ENCODE assay signal across 8 cellular contexts in the genomic region with DNA sequence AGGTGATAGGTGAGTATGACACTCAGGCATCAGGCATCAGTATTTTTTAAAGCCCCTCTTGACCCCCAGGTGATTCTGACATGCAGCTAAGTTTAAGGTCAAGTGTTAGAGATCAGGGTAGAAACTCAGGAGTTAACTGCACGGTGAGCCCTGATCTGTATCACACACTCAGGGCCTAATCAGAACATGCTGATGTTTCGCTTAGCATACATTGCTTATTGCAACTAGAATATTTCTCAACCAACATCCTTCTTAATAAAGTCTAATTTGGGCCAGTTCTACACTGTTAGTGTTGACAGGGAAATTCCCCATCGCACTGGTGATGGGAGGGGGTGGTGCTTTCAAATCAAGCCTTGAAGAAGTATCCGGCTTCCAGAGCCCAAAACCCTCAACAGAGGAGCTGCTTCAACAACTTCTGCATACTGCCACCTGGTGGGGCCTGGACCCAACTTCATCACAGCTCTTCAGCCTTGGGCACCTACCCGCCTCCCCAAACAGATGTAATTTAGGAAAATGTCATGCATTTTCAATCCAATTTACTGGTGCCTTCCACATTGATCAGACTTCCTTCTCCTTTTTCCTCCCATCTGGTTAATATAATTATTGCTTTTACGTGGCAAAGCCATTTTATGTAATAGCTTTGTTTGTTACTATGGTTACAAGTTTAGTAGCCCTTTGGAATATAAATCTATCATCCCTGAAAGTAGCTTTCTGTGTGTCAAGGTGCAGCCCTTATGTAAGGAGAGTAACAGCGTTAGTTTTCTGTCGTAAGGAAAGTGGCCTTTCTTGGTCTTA.
A peak's percentile ranks its signal among the peaks of the same experiment; 100 is the strongest.
DNase-seq lines count a peak whose midpoint lies in the region; ATAC-seq and TF ChIP-seq lines count a peak whose summit lies in the region.

No MANE protein-coding gene starts in this region.

- no peaks in the 10 kb centered on the region for H3K9me3 Mint-ChIP-seq in activated CD8-positive, alpha-beta T cell treated with anti-CD3 and anti-CD28 coated beads for 36 hours
- H3K9me3 Mint-ChIP-seq in memory B cell, result no peaks in the 10 kb centered on the region

- no peak overlapping the region for H3K27ac Mint-ChIP-seq in activated CD8-positive, alpha-beta T cell treated with anti-CD3 and anti-CD28 coated beads for 36 hours
- peak overlapping the region; percentile 75 for H3K27ac Mint-ChIP-seq in memory B cell

- H3K27me3 Mint-ChIP-seq in activated CD8-positive, alpha-beta T cell treated with anti-CD3 and anti-CD28 coated beads for 36 hours, result no peaks in the 10 kb centered on the region
- H3K27me3 Mint-ChIP-seq in memory B cell, result peaks cover 2% of the 10 kb centered on the region

- TF ChIP-seq CTCF in activated CD8-positive, alpha-beta T cell treated with anti-CD3 and anti-CD28 coated beads for 36 hours (IDR thresholded peaks at IDR 0.05), result peak; percentile 86

- peak; percentile 71 for ATAC-seq in GM19043 (IDR thresholded peaks at IDR 0.05; ENCODE audit: low read depth, unreplicated experiment)
- ATAC-seq in HG03439 (IDR thresholded peaks at IDR 0.05; ENCODE audit: unreplicated experiment), result peak; percentile 84
- ATAC-seq in activated CD8-positive, alpha-beta T cell treated with anti-CD3 and anti-CD28 coated beads for 36 hours, result peak; percentile 95
- ATAC-seq in memory B cell (ENCODE audit: low read depth), result peak; percentile 93

- H3K36me3 Mint-ChIP-seq in activated CD8-positive, alpha-beta T cell treated with anti-CD3 and anti-CD28 coated beads for 36 hours (ENCODE audit: low read depth), result no peaks in the 10 kb centered on the region
- H3K36me3 Mint-ChIP-seq in memory B cell, result no peaks in the 10 kb centered on the region

- intact Hi-C loops in activated CD8-positive, alpha-beta T cell treated with anti-CD3 and anti-CD28 coated beads for 36 hours (cut with micrococcal nuclease), result loop anchor here (2.0 kb wide), 2 partner anchors 330 to 408 kb away; no protein-coding TSS in a partner anchor

- DNase-seq in AG20443 (ENCODE audit: low spot score), result peak; percentile 83
- peak; percentile 92 for DNase-seq in NCI-H82 (lab: John Stamatoyannopoulos, UW)
- peak; percentile 95 for DNase-seq in activated CD8-positive, alpha-beta T cell treated with anti-CD3 and anti-CD28 coated beads for 36 hours
- peak; percentile 74 for DNase-seq in effector CD8-positive, alpha-beta T cell (lab: John Stamatoyannopoulos, UW)
- DNase-seq in memory B cell (ENCODE audit: low spot score in 2 of 2), result peak; percentile 62 to 73
- peak; percentile 69 for DNase-seq in stimulated activated CD8-positive, alpha-beta memory T cell treated with anti-CD3 and anti-CD28 coated beads, Interleukin-12 subunit alpha, Interleukin-12 subunit beta, amount 100 ng/mL, for 4 hours (ENCODE audit: low read depth)

- peaks cover 9% of the 10 kb centered on the region for H3K4me1 Mint-ChIP-seq in activated CD8-positive, alpha-beta T cell treated with anti-CD3 and anti-CD28 coated beads for 36 hours (ENCODE audit: low read depth)
- H3K4me1 Mint-ChIP-seq in memory B cell, result peaks cover 14% of the 10 kb centered on the region

- CTCF ChIA-PET in activated CD8-positive, alpha-beta T cell treated with anti-CD3 and anti-CD28 coated beads for 36 hours (lab: Charles Lee), result interaction anchor here (0.7 to 5.6 kb wide), 65 partner anchors 10 to 558 kb away, joined by 3 to 110 read pairs (median 4); no protein-coding TSS in a partner anchor

- H3K4me3 Mint-ChIP-seq in activated CD8-positive, alpha-beta T cell treated with anti-CD3 and anti-CD28 coated beads for 36 hours, result no peak overlapping the region
- H3K4me3 Mint-ChIP-seq in memory B cell, result no peak overlapping the region

- POLR2A ChIA-PET in activated CD8-positive, alpha-beta T cell treated with anti-CD3 and anti-CD28 coated beads for 36 hours (lab: Charles Lee), result interaction anchor here (0.6 to 1.9 kb wide), 6 partner anchors 9 to 344 kb away, joined by 3 to 5 read pairs (median 4); no protein-coding TSS in a partner anchor

Comparison
In these comparisons a context has a peak if more than half of its experiments do, and no peak if none do; other contexts are left out.
1. Peak in every context shown above with its lines: DNase-seq and ATAC-seq.